Comparison of ENCODE assay signal across 20 cellular contexts in genomic region chr7:19407270-19407669, GRCh38.
DNase-seq lines count a peak whose midpoint lies in the region; ATAC-seq, FAIRE-seq and TF ChIP-seq lines count a peak whose summit lies in the region.
"Had no signal": no experiment of that assay in that cellular context is flagged by ENCODE, and none has a peak within 500 bp of the region (broad histone marks: within the 10 kb centered on the region; RNA-seq: fewer than 3 reads in every experiment).

No MANE protein-coding gene starts in this region.

- H3K4me1 ChIP-seq in gastroesophageal sphincter, result no peaks in the 10 kb centered on the region
- H3K4me1 ChIP-seq: Caco-2 had no signal

- H3K9me3 ChIP-seq in gastroesophageal sphincter, result no peaks in the 10 kb centered on the region
- H3K9me3 ChIP-seq: Caco-2 had no signal

- H3K4me3 ChIP-seq in GM06990 (replicated peaks; ENCODE audit: low read depth, low read length), result no peak overlapping the region
- no peak overlapping the region for H3K4me3 ChIP-seq in gastroesophageal sphincter
- H3K4me3 ChIP-seq: K562 had no signal

- H3K27ac Mint-ChIP-seq in T-helper 2 cell treated with Interferon-gamma antibody and Interleukin-4, amounts not matched to agents 5 μg/mL and 100 μg/mL, for 36 hours, result no peak overlapping the region
- H3K27ac Mint-ChIP-seq: CD14-positive monocyte; CD8-positive, alpha-beta T cell; HFFc6 had no signal

- H3K27me3 ChIP-seq in GM06990 (replicated peaks; ENCODE audit: control insufficient read depth, insufficient read depth, low read length) (no peaks in the 10 kb centered on the region), gastroesophageal sphincter (no peaks in the 10 kb centered on the region)

- FAIRE-seq in H54 (lab: Jason Lieb, UNC) (peak; percentile 6), HTR-8/SVneo (lab: Jason Lieb, UNC) (no peak)
- FAIRE-seq: GM12891, H1, K562 had no signal

- TF ChIP-seq CTCF in GM06990 (IDR thresholded peaks at IDR 0.05; ENCODE audit: insufficient read depth, low read length, poor library complexity, severe bottlenecking) (no peak), gastroesophageal sphincter (IDR thresholded peaks at IDR 0.05) (no peak)

- no peaks in the 10 kb centered on the region for H3K36me3 Mint-ChIP-seq in T-helper 2 cell treated with Interferon-gamma antibody and Interleukin-4, amounts not matched to agents 5 μg/mL and 100 μg/mL, for 36 hours (ENCODE audit: low read depth)
- H3K36me3 Mint-ChIP-seq: CD14-positive monocyte; CD8-positive, alpha-beta T cell had no signal

- H3K9me3 Mint-ChIP-seq in T-helper 2 cell treated with Interferon-gamma antibody and Interleukin-4, amounts not matched to agents 5 μg/mL and 100 μg/mL, for 36 hours, result no peaks in the 10 kb centered on the region
- H3K9me3 Mint-ChIP-seq: CD8-positive, alpha-beta T cell; HFFc6 had no signal

- H3K4me1 Mint-ChIP-seq in T-helper 2 cell treated with Interferon-gamma antibody and Interleukin-4, amounts not matched to agents 5 μg/mL and 100 μg/mL, for 36 hours (ENCODE audit: low read depth), result peaks cover 7% of the 10 kb centered on the region

- ATAC-seq in GM18520 (IDR thresholded peaks at IDR 0.05; ENCODE audit: unreplicated experiment) (peak; percentile 35), HG03442 (IDR thresholded peaks at IDR 0.05; ENCODE audit: unreplicated experiment) (peak; percentile 69), gastroesophageal sphincter (no peak)
- ATAC-seq: CD8-positive, alpha-beta T cell; K562 had no signal

- no peaks in the 10 kb centered on the region for H3K36me3 ChIP-seq in GM06990 (ENCODE audit: control insufficient read depth, insufficient read depth, low read length)
- H3K36me3 ChIP-seq in gastroesophageal sphincter, result no peaks in the 10 kb centered on the region

- no peaks in the 10 kb centered on the region for H3K27me3 Mint-ChIP-seq in T-helper 2 cell treated with Interferon-gamma antibody and Interleukin-4, amounts not matched to agents 5 μg/mL and 100 μg/mL, for 36 hours (ENCODE audit: low read depth)

- TF ChIP-seq EP300 in gastroesophageal sphincter (IDR thresholded peaks at IDR 0.05), result no peak

- H3K27ac ChIP-seq in gastroesophageal sphincter, result no peak overlapping the region
- H3K27ac ChIP-seq: 22Rv1 had no signal

- H3K4me3 Mint-ChIP-seq in T-helper 2 cell treated with Interferon-gamma antibody and Interleukin-4, amounts not matched to agents 5 μg/mL and 100 μg/mL, for 36 hours, result no peak overlapping the region
- H3K4me3 Mint-ChIP-seq: CD14-positive monocyte; CD8-positive, alpha-beta T cell; HFFc6 had no signal

- DNase-seq in GM06990 (ENCODE audit: extremely low read depth, insufficient read length) (peak; percentile 17), H54 (ENCODE audit: insufficient read length, low spot score) (no peak), hepatic stellate cell (ENCODE audit: low spot score) (no peak), HTR-8/SVneo (ENCODE audit: insufficient read length, low spot score) (no peak)
- no peak for DNase-seq in T-helper 2 cell treated with Interferon-gamma antibody and Interleukin-4, amounts not matched to agents 5 μg/mL and 100 μg/mL, for 36 hours (ENCODE audit: low spot score)
- DNase-seq: Caco-2; CD8-positive, alpha-beta T cell; DND-41; GDM1; HCEC 1CT; HFFc6; Karpas-422 had no signal

- 75 to 81% methylated on average over 3 to 4 of the region's 4 CpGs for WGBS in gastroesophageal sphincter (ENCODE audit: low coverage in 1 of 2), 2 donors

- TF ChIP-seq POLR2A in H54 (IDR thresholded peaks at IDR 0.05; ENCODE audit: low read depth, low read length) (no peak), gastroesophageal sphincter (IDR thresholded peaks at IDR 0.05) (no peak)
